Comparison of ENCODE assay signal across 10 cellular contexts in genomic region chr4:67762091-67762490, GRCh38. TPM values are rescaled to one million over a fixed set of nuclear protein-coding genes. Genes with fewer than 3 reads are reported as not detected.
DNase-seq lines count a peak whose midpoint lies in the region; ATAC-seq and TF ChIP-seq lines count a peak whose summit lies in the region.
"Had no signal": no experiment of that assay in that cellular context is flagged by ENCODE, and none has a peak within 500 bp of the region (broad histone marks: within the 10 kb centered on the region; RNA-seq: fewer than 3 reads in every experiment).

No MANE protein-coding gene starts in this region.

- H3K4me1 ChIP-seq in gastroesophageal sphincter = no peaks in the 10 kb centered on the region

- WGBS in gastroesophageal sphincter (ENCODE audit: low coverage in 1 of 2), 2 donors = 32 to 42% methylated on average over 3 of the region's 3 CpGs

- H3K9me3 ChIP-seq in gastroesophageal sphincter = no peaks in the 10 kb centered on the region

- no peaks in the 10 kb centered on the region for H3K27me3 ChIP-seq in gastroesophageal sphincter

- no peak for TF ChIP-seq EP300 in gastroesophageal sphincter (IDR thresholded peaks at IDR 0.05)

- peak; percentile 22 for DNase-seq in ELR (ENCODE audit: low read depth)
- DNase-seq in dedifferentiated amniotic fluid mesenchymal stem cell (ENCODE audit: extremely low spot score) = peak; percentile 16
- no peak for DNase-seq in stimulated activated CD4-positive, alpha-beta T cell treated with anti-CD3 and anti-CD28 coated beads, Interleukin-4, amount 100 ng/mL, for 1 hour
- no peak for DNase-seq in superior temporal gyrus (ENCODE audit: extremely low spot score)
- no peak for DNase-seq in amniotic stem cell (lab: John Stamatoyannopoulos, UW)

- no peak for TF ChIP-seq POLR2A in gastroesophageal sphincter (IDR thresholded peaks at IDR 0.05)

- H3K27ac ChIP-seq in gastroesophageal sphincter = no peak overlapping the region

- H3K36me3 ChIP-seq in gastroesophageal sphincter = no peaks in the 10 kb centered on the region

- ATAC-seq in GM19452 (IDR thresholded peaks at IDR 0.05; ENCODE audit: unreplicated experiment) (peak; percentile 97), HG03354 (IDR thresholded peaks at IDR 0.05; ENCODE audit: poor library complexity, severe bottlenecking, unreplicated experiment) (peak; percentile 99), gastroesophageal sphincter (no peak)
- ATAC-seq: HCT116 had no signal

- no peak for TF ChIP-seq CTCF in gastroesophageal sphincter (IDR thresholded peaks at IDR 0.05)

- H3K4me3 ChIP-seq in gastroesophageal sphincter = no peak overlapping the region

RNA-seq across cellular contexts. Expression of gene GNRHR, which starts 7.9 kb away (rescaled TPM):
- total RNA-seq in gastroesophageal sphincter = not detected
- total RNA-seq: skeletal muscle tissue had no signal

Comparison
In these comparisons a context has a peak if more than half of its experiments do, and no peak if none do; other contexts are left out.
1. DNase-seq: peak in ELR (single experiment) and dedifferentiated amniotic fluid mesenchymal stem cell (single experiment); none in stimulated activated CD4-positive, alpha-beta T cell treated with anti-CD3 and anti-CD28 coated beads, Interleukin-4, amount 100 ng/mL, for 1 hour (single experiment), superior temporal gyrus (single experiment) and amniotic stem cell (single experiment).